29 cellular contexts compared by ENCODE assay signal in the genomic region with DNA sequence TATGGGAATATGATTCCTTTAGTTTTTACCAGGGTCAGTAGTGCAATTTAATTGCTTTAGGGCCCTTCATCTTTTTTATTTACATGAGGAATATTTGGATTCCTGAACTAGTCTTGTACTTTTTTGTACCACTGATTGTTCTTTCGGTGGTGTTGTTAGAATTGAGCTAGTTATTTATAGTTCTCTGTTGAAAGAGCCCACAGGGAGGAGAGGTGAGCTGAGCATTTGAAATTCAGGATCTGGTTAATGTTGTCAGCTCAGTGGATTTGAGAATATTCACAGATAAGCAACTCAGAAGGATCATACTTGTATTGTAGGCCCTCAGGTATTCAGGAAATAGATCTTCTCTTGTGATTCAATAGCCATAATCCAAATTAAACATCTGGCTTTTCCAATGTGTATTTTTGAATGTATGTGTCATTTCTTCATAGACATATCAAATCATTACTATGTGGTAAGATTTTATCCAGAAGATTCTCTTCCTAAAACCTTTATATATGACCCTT.
"Had no signal": no experiment of that assay in that cellular context is flagged by ENCODE, and none has a peak within 500 bp of the region (broad histone marks: within the 10 kb centered on the region; RNA-seq: fewer than 3 reads in every experiment).

No MANE protein-coding gene starts in this region.

- ATAC-seq: effector memory CD8-positive, alpha-beta T cell; esophagus mucosa; gastrocnemius medialis; heart left ventricle; left colon; left lobe of liver; left ventricle myocardium superior; lower lobe of right lung; mucosa of descending colon; naive thymus-derived CD8-positive, alpha-beta T cell had no signal

- H3K4me1 ChIP-seq: colonic mucosa, esophagus squamous epithelium, gastrocnemius medialis, heart left ventricle, lower lobe of right lung had no signal

- DNase-seq: colonic mucosa; cortex of kidney; effector CD8-positive, alpha-beta T cell; effector memory CD8-positive, alpha-beta T cell; endodermal cell; erythroblast; esophagus squamous epithelium; foreskin fibroblast; foreskin melanocyte; gastrocnemius medialis; heart left ventricle; hypothalamus; immature natural killer cell; islet precursor cell; kidney; kidney glomerular epithelial cell; left colon; left ventricle myocardium superior; lower lobe of right lung; mesenchymal stem cell; mucosa of descending colon; naive B cell; naive thymus-derived CD8-positive, alpha-beta T cell had no signal

- H3K27ac Mint-ChIP-seq: dendritic cell treated with granulocyte-macrophage colony-stimulating factor and Interleukin-4, amounts not matched to agents 40 ng/mL and 50 ng/mL, for 4 days; effector memory CD8-positive, alpha-beta T cell; endodermal cell; immature natural killer cell; mesothelial cell of epicardium; naive B cell; naive thymus-derived CD8-positive, alpha-beta T cell had no signal

- H3K4me2 ChIP-seq: hepatocyte had no signal

- H3K4me3 ChIP-seq: colonic mucosa, esophagus squamous epithelium, gastrocnemius medialis, heart left ventricle, hepatocyte, lower lobe of right lung, mucosa of descending colon had no signal

- H3K4me1 Mint-ChIP-seq: endodermal cell, immature natural killer cell, naive B cell had no signal

- H3K36me3 Mint-ChIP-seq: immature natural killer cell; mesothelial cell of epicardium; naive B cell; naive thymus-derived CD8-positive, alpha-beta T cell had no signal

- H3K4me3 Mint-ChIP-seq: dendritic cell treated with granulocyte-macrophage colony-stimulating factor and Interleukin-4, amounts not matched to agents 40 ng/mL and 50 ng/mL, for 4 days; effector memory CD8-positive, alpha-beta T cell; endodermal cell; immature natural killer cell; mesothelial cell of epicardium; naive B cell; naive thymus-derived CD8-positive, alpha-beta T cell had no signal

- H3K9me3 ChIP-seq: colonic mucosa, esophagus squamous epithelium, gastrocnemius medialis, heart left ventricle, lower lobe of right lung, mucosa of descending colon had no signal

- H3K79me2 ChIP-seq: hepatocyte had no signal

- H3K9me3 Mint-ChIP-seq: dendritic cell treated with granulocyte-macrophage colony-stimulating factor and Interleukin-4, amounts not matched to agents 40 ng/mL and 50 ng/mL, for 4 days; endodermal cell had no signal

- H3K27me3 Mint-ChIP-seq: dendritic cell treated with granulocyte-macrophage colony-stimulating factor and Interleukin-4, amounts not matched to agents 40 ng/mL and 50 ng/mL, for 4 days; effector memory CD8-positive, alpha-beta T cell; naive B cell; naive thymus-derived CD8-positive, alpha-beta T cell had no signal

- H3K27me3 ChIP-seq: colonic mucosa, esophagus squamous epithelium, gastrocnemius medialis, heart left ventricle, hepatocyte had no signal

- H3K27ac ChIP-seq: colonic mucosa, epithelial cell of prostate, esophagus squamous epithelium, gastrocnemius medialis, heart left ventricle, hepatocyte, lower lobe of right lung had no signal

- H2AFZ ChIP-seq: hepatocyte had no signal

- H3K36me3 ChIP-seq: colonic mucosa, esophagus squamous epithelium, gastrocnemius medialis, heart left ventricle, lower lobe of right lung had no signal
